Comparison of ENCODE assay signal across 37 cellular contexts in the genomic region with DNA sequence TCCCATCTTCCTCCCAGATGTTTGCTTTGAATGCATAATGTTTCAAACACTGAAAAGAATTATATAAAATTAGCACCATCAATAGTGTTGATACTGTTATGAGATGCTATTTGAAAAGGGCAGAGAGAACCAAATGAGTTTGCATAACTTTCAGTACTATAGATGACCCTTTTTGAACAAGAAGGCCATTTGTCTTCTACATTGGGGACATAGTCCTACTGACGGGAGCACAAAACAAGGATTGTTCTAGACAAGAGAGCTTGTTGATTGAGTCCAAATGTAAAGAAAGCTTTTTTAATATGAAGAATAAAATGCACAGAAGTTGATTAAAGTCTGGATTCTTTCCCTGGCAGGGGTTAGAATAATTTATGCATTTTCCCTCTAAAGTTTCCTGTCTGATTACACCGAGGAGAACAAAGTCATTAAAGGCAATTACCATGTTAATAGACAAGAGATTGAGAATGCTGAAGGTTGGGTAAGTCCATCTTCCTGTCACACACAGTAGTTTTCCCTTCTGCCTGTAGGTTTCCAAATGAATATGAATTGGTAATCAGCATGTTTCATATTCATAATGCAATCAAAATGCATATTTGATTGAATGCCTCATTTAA. TPM values are rescaled to one million over a fixed set of nuclear protein-coding genes. Genes with fewer than 3 reads are reported as not detected.
"Had no signal": no experiment of that assay in that cellular context is flagged by ENCODE, and none has a peak within 500 bp of the region (broad histone marks: within the 10 kb centered on the region; RNA-seq: fewer than 3 reads in every experiment).

No MANE protein-coding gene starts in this region.

- ATAC-seq: activated CD8-positive, alpha-beta memory T cell treated with anti-CD3 and anti-CD28 coated beads, Interleukin-2, amount 10 ng/mL, durations not matched to agents 7 days and 5 days; activated naive CD8-positive, alpha-beta T cell treated with anti-CD3 and anti-CD28 coated beads, Interleukin-2, amount 50 U/mL, for 24 hours; Right ventricle myocardium inferior had no signal

- H3K27me3 ChIP-seq: MG63 had no signal

- H3K36me3 ChIP-seq: MG63 had no signal

- H3K4me3 ChIP-seq: MG63, PC-9 had no signal

- H3K9me3 ChIP-seq: MG63 had no signal

- DNase-seq: activated CD4-positive, alpha-beta memory T cell treated with anti-CD3 and anti-CD28 coated beads, Interleukin-2, amount 10 ng/mL, durations not matched to agents 7 days and 5 days; activated CD4-positive, alpha-beta T cell treated with anti-CD3 and anti-CD28 coated beads for 1 hour; activated CD4-positive, alpha-beta T cell treated with anti-CD3 and anti-CD28 coated beads for 48 hours; activated CD4-positive, CD25-positive, alpha-beta regulatory T cell; activated CD8-positive, alpha-beta memory T cell treated with anti-CD3 and anti-CD28 coated beads for 24 hours; activated CD8-positive, alpha-beta memory T cell treated with anti-CD3 and anti-CD28 coated beads, Interleukin-2, amount 10 ng/mL, durations not matched to agents 7 days and 5 days; activated CD8-positive, alpha-beta memory T cell treated with anti-CD3 and anti-CD28 coated beads, Interleukin-2, amount 50 U/mL, for 48 hours; activated effector memory CD4-positive, alpha-beta T cell treated with Interleukin-2 at 50 U/mL for 16 hours; activated naive CD4-positive, alpha-beta T cell treated with anti-CD3 and anti-CD28 coated beads, Interleukin-2, amount 10 ng/mL, durations not matched to agents 7 days and 5 days; activated naive CD8-positive, alpha-beta T cell treated with anti-CD3 and anti-CD28 coated beads, Interleukin-2, amount 50 U/mL, for 24 hours; activated T-cell treated with anti-CD3 and anti-CD28 coated beads, Interleukin-2, amount 50 U/mL, for 48 hours; anterior cingulate cortex; central memory CD4-positive, alpha-beta T cell; Kasumi-1; KG1; MG63; NCI-H1048; NCI-H1105 treated with DMSO at 0.1 percent for 48 hours; NCI-H1436; NCI-H1694; NCI-H1930; NCI-H2081 treated with DMSO at 0.1 percent for 48 hours; NCI-H345; NCI-H524 treated with DMSO at 0.1 percent for 48 hours; PC-9; SIG-M5; SW 1271; T-helper 1 cell; T-helper 2 cell; T-helper 9 cell had no signal

- H3K27ac ChIP-seq: PC-9, RWPE1, VCaP had no signal

- H3K4me2 ChIP-seq: PC-9 had no signal

- FAIRE-seq: bronchial epithelial cell, RCC 7860 had no signal

- H2AFZ ChIP-seq: PC-9 had no signal

RNA-seq across cellular contexts. Expression of a gene that starts 32.8 kb away (rescaled TPM):
- total RNA-seq: activated CD4-positive, alpha-beta memory T cell treated with anti-CD3 and anti-CD28 coated beads, Interleukin-2, amount 10 ng/mL, durations not matched to agents 7 days and 5 days; activated CD8-positive, alpha-beta memory T cell treated with anti-CD3 and anti-CD28 coated beads, Interleukin-2, amount 10 ng/mL, durations not matched to agents 7 days and 5 days; NCI-H460; OCI-LY7; PC-9 had no signal
